9 cellular contexts compared by ENCODE assay signal in genomic region chr2:46849741-46850474, GRCh38.
A peak's percentile ranks its signal among the peaks of the same experiment; 100 is the strongest.
DNase-seq lines count a peak whose midpoint lies in the region; ATAC-seq, FAIRE-seq and TF ChIP-seq lines count a peak whose summit lies in the region.
"Had no signal": no experiment of that assay in that cellular context is flagged by ENCODE, and none has a peak within 500 bp of the region (broad histone marks: within the 10 kb centered on the region; RNA-seq: fewer than 3 reads in every experiment).

No MANE protein-coding gene starts in this region.

- BruUV-seq in Panc1 (replicated peaks; lab: Mats Ljungman, UMichigan), result no TSS peak

- TF ChIP-seq POLR2A in GM12891 (IDR thresholded peaks at IDR 0.05; ENCODE audit: low read depth, low read length), result no peak

- H3K4me3 ChIP-seq in Panc1 (ENCODE audit: low read depth in 2 of 2, low read length in 2 of 2) (no peak overlapping the region), esophagus (ENCODE audit: low read depth in 1 of 2, low read length in 2 of 2) (no peak overlapping the region), mucosa of rectum (ENCODE audit: low read length in 2 of 2) (no peak overlapping the region)

- POLR2A ChIA-PET in Panc1 (lab: Charles Lee), result interaction anchor here (0.7 kb wide), 1 partner anchor 67 kb away, joined by 14 read pairs; no protein-coding TSS in a partner anchor

- H3K27me3 ChIP-seq in Panc1 (ENCODE audit: control insufficient read depth, insufficient read depth, low read length) (no peaks in the 10 kb centered on the region), esophagus (ENCODE audit: control insufficient read depth in 1 of 2, insufficient read depth in 2 of 2, low read length in 2 of 2) (no peaks in the 10 kb centered on the region), mucosa of rectum (ENCODE audit: control insufficient read depth in 2 of 2, insufficient read depth in 2 of 2, low read length in 2 of 2) (no peaks in the 10 kb centered on the region)

- H3K27ac ChIP-seq in Panc1 (ENCODE audit: low read length), result peak overlapping the region; percentile 14
- peak overlapping the region; percentile 47 to 65 for H3K27ac ChIP-seq in esophagus (ENCODE audit: low read depth in 2 of 2, low read length in 1 of 2)
- H3K27ac ChIP-seq in mucosa of rectum (ENCODE audit: low read depth in 2 of 2, low read length in 2 of 2), result peak overlapping the region; percentile 74 to 90

- peak; percentile 89 for DNase-seq in A172 (ENCODE audit: low spot score)
- no peak for DNase-seq in Panc1 (ENCODE audit: low read depth, low spot score)
- no peak for DNase-seq in SIG-M5 treated with dmso at 0.1 percent for 504 hours (lab: John Stamatoyannopoulos, UW; ENCODE audit: unreplicated experiment)
- DNase-seq in GM12891 (ENCODE audit: insufficient read length, low spot score), result no peak
- no peak for DNase-seq in activated CD4-positive, alpha-beta T cell treated with anti-CD3 and anti-CD28 coated beads for 4 hours
- DNase-seq: NCI-H1694 had no signal

- FAIRE-seq in GM12891 (lab: Jason Lieb, UNC), result no peak

- 34 to 47% methylated on average over 11 of the region's 11 CpGs for WGBS in esophagus, 2 donors

- in situ Hi-C loops in Panc1 (cut with HindIII; ENCODE audit: low pct_unique_long_range_greater_than_20kb, low sequenced_read_pairs), result no loop called here

- intact Hi-C loops in Panc1 (cut with micrococcal nuclease; ENCODE audit: unreplicated experiment), result no loop called here

- ATAC-seq in Panc1 (peak; percentile 24), HG03565 (IDR thresholded peaks at IDR 0.05; ENCODE audit: unreplicated experiment) (no peak)

- no peak for TF ChIP-seq CTCF in Panc1 (IDR thresholded peaks at IDR 0.05)

- peaks cover 51% of the 10 kb centered on the region for H3K4me1 ChIP-seq in Panc1 (ENCODE audit: control insufficient read depth, insufficient read depth, low read length)
- H3K4me1 ChIP-seq in esophagus (ENCODE audit: control insufficient read depth in 2 of 2, insufficient read depth in 2 of 2, low read length in 1 of 2), result peaks cover 6 to 34% of the 10 kb centered on the region in 2 donors
- peaks cover 50 to 52% of the 10 kb centered on the region in 2 donors for H3K4me1 ChIP-seq in mucosa of rectum (ENCODE audit: control insufficient read depth in 2 of 2, insufficient read depth in 2 of 2, low read length in 2 of 2)

- H3K9ac ChIP-seq in mucosa of rectum (ENCODE audit: low read depth in 1 of 2, low read length in 2 of 2), result peak overlapping the region in 1 of 2 donors; percentile 29

- H3K9me3 ChIP-seq in Panc1 (ENCODE audit: control insufficient read depth, insufficient read depth, low read depth, low read length) (no peaks in the 10 kb centered on the region), esophagus (ENCODE audit: control insufficient read depth in 2 of 2, insufficient read depth in 1 of 2, low read depth in 1 of 2, low read length in 1 of 2) (no peaks in the 10 kb centered on the region), mucosa of rectum (ENCODE audit: control insufficient read depth in 2 of 2, low read length in 2 of 2) (no peaks in the 10 kb centered on the region)

- CTCF ChIA-PET in Panc1 (lab: Charles Lee), result no interaction called here

- H3K36me3 ChIP-seq in Panc1 (ENCODE audit: control insufficient read depth, insufficient read depth, low read length) (no peaks in the 10 kb centered on the region), esophagus (ENCODE audit: control insufficient read depth in 2 of 2, insufficient read depth in 2 of 2, low read length in 1 of 2) (no peaks in the 10 kb centered on the region), mucosa of rectum (ENCODE audit: control insufficient read depth in 2 of 2, insufficient read depth in 2 of 2, low read length in 2 of 2) (no peaks in the 10 kb centered on the region)

TF ChIP-seq in GM12891, 5 proteins besides CTCF, POLR2A, EP300 and RAD21:
- TF ChIP-seq TAF1 (IDR thresholded peaks at IDR 0.05; ENCODE audit: low read depth, low read length), result no peak
- TF ChIP-seq PAX5 (IDR thresholded peaks at IDR 0.05; ENCODE audit: insufficient read depth, low read length, severe bottlenecking), result no peak
- no peak for TF ChIP-seq POLR2AphosphoS5 (IDR thresholded peaks at IDR 0.05; ENCODE audit: low read depth, low read length)
- no peak for TF ChIP-seq SPI1 (IDR thresholded peaks at IDR 0.05; ENCODE audit: low read depth, low read length)
- TF ChIP-seq POU2F2 (IDR thresholded peaks at IDR 0.05; ENCODE audit: low read depth, low read length), result no peak

Comparison
In these comparisons a context has a peak if more than half of its experiments do, and no peak if none do; other contexts are left out.
1. H3K27ac ChIP-seq: peak in every context shown above with its lines; median percentile 82 in mucosa of rectum; 56 in esophagus; 14 in Panc1.